In genomic region chr1:27099154-27099903, GRCh38 we compare ENCODE assay signal across 8 cellular contexts. TPM values are rescaled to one million over a fixed set of nuclear protein-coding genes. Genes with fewer than 3 reads are reported as not detected.
A peak's percentile ranks its signal among the peaks of the same experiment; 100 is the strongest.
DNase-seq lines count a peak whose midpoint lies in the region; ATAC-seq and TF ChIP-seq lines count a peak whose summit lies in the region.

No MANE protein-coding gene starts in this region.

- H3K4me3 ChIP-seq in WERI-Rb-1 (ENCODE audit: low read depth, low read length) (no peak overlapping the region), psoas muscle (no peak overlapping the region)
- H3K4me3 ChIP-seq in effector memory CD4-positive, alpha-beta T cell (ENCODE audit: insufficient read depth, low read depth, low read length, poor library complexity, severe bottlenecking), result no peak overlapping the region

- peak; percentile 52 for DNase-seq in stimulated activated CD4-positive, alpha-beta T cell treated with anti-CD3 and anti-CD28 coated beads, Interleukin-15, amount 100 ng/mL, for 24 hours
- no peak for DNase-seq in stimulated activated CD4-positive, alpha-beta T cell treated with anti-CD3 and anti-CD28 coated beads, Interleukin-12 subunit alpha, Interleukin-12 subunit beta, amount 100 ng/mL, for 4 hours
- DNase-seq in M059J (ENCODE audit: low read depth) (peak; percentile 94), WERI-Rb-1 (peak; percentile 80), foreskin keratinocyte (no peak), psoas muscle (peak; percentile 62 to 76), T-helper 1 cell (no peak)
- DNase-seq in effector memory CD4-positive, alpha-beta T cell, result no peak

- H3K27me3 ChIP-seq in WERI-Rb-1 (ENCODE audit: insufficient read depth, low read depth, severe bottlenecking), result no peaks in the 10 kb centered on the region
- no peaks in the 10 kb centered on the region for H3K27me3 ChIP-seq in foreskin keratinocyte
- no peaks in the 10 kb centered on the region for H3K27me3 ChIP-seq in psoas muscle (ENCODE audit: insufficient read depth in 3 of 3, low read length in 2 of 3)
- no peaks in the 10 kb centered on the region for H3K27me3 ChIP-seq in effector memory CD4-positive, alpha-beta T cell (replicated peaks; ENCODE audit: control insufficient read depth, insufficient read depth, low read length, poor library complexity, severe bottlenecking)

- H3K9me3 ChIP-seq in WERI-Rb-1 (ENCODE audit: severe bottlenecking), result no peaks in the 10 kb centered on the region
- H3K9me3 ChIP-seq in psoas muscle, result no peaks in the 10 kb centered on the region
- no peaks in the 10 kb centered on the region for H3K9me3 ChIP-seq in effector memory CD4-positive, alpha-beta T cell (ENCODE audit: control insufficient read depth, low read length)

- 48 to 54% (median 50%) methylated on average over 10 of the region's 10 CpGs for WGBS in psoas muscle, 3 donors

- H3K4me1 ChIP-seq in foreskin keratinocyte, result peaks cover 16% of the 10 kb centered on the region
- H3K4me1 ChIP-seq in psoas muscle, result no peaks in the 10 kb centered on the region
- peaks cover 3% of the 10 kb centered on the region for H3K4me1 ChIP-seq in effector memory CD4-positive, alpha-beta T cell (ENCODE audit: control insufficient read depth, insufficient read depth, low read length, poor library complexity, severe bottlenecking)

- intact Hi-C loops in psoas muscle (cut with DNase I), result loop anchor here (2.0 to 5.0 kb wide), 2 partner anchors 55 to 102 kb away; no protein-coding TSS in a partner anchor

- H3K27ac ChIP-seq in WERI-Rb-1, result peak overlapping the region; percentile 75
- peak overlapping the region; percentile 37 for H3K27ac ChIP-seq in foreskin keratinocyte
- peak overlapping the region; percentile 56 for H3K27ac ChIP-seq in psoas muscle
- no peak overlapping the region for H3K27ac ChIP-seq in effector memory CD4-positive, alpha-beta T cell (ENCODE audit: insufficient read depth, low read length, poor library complexity, severe bottlenecking)

- ATAC-seq in foreskin keratinocyte, result peak; percentile 52
- ATAC-seq in psoas muscle, result peak in 3 of 4 donors; percentile 9 to 19 (median 13)

- H3K36me3 ChIP-seq in WERI-Rb-1 (no peaks in the 10 kb centered on the region), psoas muscle (ENCODE audit: insufficient read depth in 1 of 2, low read depth in 1 of 2) (peaks cover 0 to 4% of the 10 kb centered on the region in 2 donors)
- no peaks in the 10 kb centered on the region for H3K36me3 ChIP-seq in effector memory CD4-positive, alpha-beta T cell (ENCODE audit: control insufficient read depth, insufficient read depth, low read length)

- no peak for TF ChIP-seq CTCF in WERI-Rb-1 (IDR thresholded peaks at IDR 0.05; ENCODE audit: low read depth, low read length)
- peak; percentile 19 for TF ChIP-seq CTCF in foreskin keratinocyte (conservative IDR thresholded peaks at IDR 0.05)
- no peak for TF ChIP-seq CTCF in psoas muscle (IDR thresholded peaks at IDR 0.05)

RNA-seq across cellular contexts. Expression of gene SLC9A1, which starts 55.6 kb away (rescaled TPM):
- 10.0 and 24.1 TPM in 2 replicates for total RNA-seq in M059J (2014; rRNA removed; shearing (Covaris generic))
- total RNA-seq in foreskin keratinocyte (25.0 and 29.8 TPM in 2 replicates), psoas muscle (10 to 100 TPM in 1 of 4 donors, 1 to 10 TPM in 3; 5.2 to 14.3 (median 7.7) TPM)
- polyA plus RNA-seq in foreskin keratinocyte (40.2 and 44.5 TPM in 2 replicates), psoas muscle (10 to 100 TPM in 1 of 3 donors, 1 to 10 TPM in 2; 2.3 to 17.0 (median 3.8) TPM)

Comparison
In these comparisons a context has a peak if more than half of its experiments do, and no peak if none do; other contexts are left out.
1. DNase-seq: peak in stimulated activated CD4-positive, alpha-beta T cell treated with anti-CD3 and anti-CD28 coated beads, Interleukin-15, amount 100 ng/mL, for 24 hours (single experiment), M059J (single experiment), WERI-Rb-1 (single experiment) and psoas muscle (2 of 2); none in stimulated activated CD4-positive, alpha-beta T cell treated with anti-CD3 and anti-CD28 coated beads, Interleukin-12 subunit alpha, Interleukin-12 subunit beta, amount 100 ng/mL, for 4 hours (single experiment), foreskin keratinocyte (0 of 2), T-helper 1 cell (0 of 5) and effector memory CD4-positive, alpha-beta T cell (0 of 3).